Comparison of ENCODE assay signal across 18 cellular contexts in genomic region chr9:91809581-91810285, GRCh38.
DNase-seq lines count a peak whose midpoint lies in the region; ATAC-seq, FAIRE-seq and TF ChIP-seq lines count a peak whose summit lies in the region.
"Had no signal": no experiment of that assay in that cellular context is flagged by ENCODE, and none has a peak within 500 bp of the region (broad histone marks: within the 10 kb centered on the region; RNA-seq: fewer than 3 reads in every experiment).

No MANE protein-coding gene starts in this region.

- H3K4me3 ChIP-seq in MG63 (no peak overlapping the region), bronchial epithelial cell (ENCODE audit: low read depth, low read length) (no peak overlapping the region), MM.1S (ENCODE audit: low read length) (no peak overlapping the region)
- H3K4me3 ChIP-seq: left lung, vagina had no signal

- no peaks in the 10 kb centered on the region for H3K36me3 ChIP-seq in MG63
- no peaks in the 10 kb centered on the region for H3K36me3 ChIP-seq in bronchial epithelial cell (ENCODE audit: control insufficient read depth, insufficient read depth, low read length)
- H3K36me3 ChIP-seq in MM.1S (replicated peaks; ENCODE audit: insufficient read depth, low read length): no peaks in the 10 kb centered on the region
- H3K36me3 ChIP-seq: left lung, vagina had no signal

- H3K4me1 ChIP-seq in MM.1S (ENCODE audit: low read length): no peaks in the 10 kb centered on the region
- H3K4me1 ChIP-seq: left lung had no signal

- no peak overlapping the region for H3K9ac ChIP-seq in MM.1S (ENCODE audit: low read length)

- H4K20me1 ChIP-seq in MM.1S (ENCODE audit: insufficient read depth, low read length): no peaks in the 10 kb centered on the region

- no peaks in the 10 kb centered on the region for H3K27me3 ChIP-seq in MG63
- H3K27me3 ChIP-seq in bronchial epithelial cell (ENCODE audit: control insufficient read depth, insufficient read depth, low read length): no peaks in the 10 kb centered on the region
- H3K27me3 ChIP-seq in MM.1S (replicated peaks; ENCODE audit: insufficient read depth, low read length): no peaks in the 10 kb centered on the region
- H3K27me3 ChIP-seq: left lung, vagina had no signal

- no peaks in the 10 kb centered on the region for H3K9me2 ChIP-seq in MM.1S (replicated peaks; ENCODE audit: insufficient read depth, low read length)

- TF ChIP-seq CTCF in bronchial epithelial cell (IDR thresholded peaks at IDR 0.05; ENCODE audit: insufficient read depth, low read length, severe bottlenecking): no peak
- no peak for TF ChIP-seq CTCF in MM.1S (IDR thresholded peaks at IDR 0.05; ENCODE audit: low read length)

- peaks cover 19% of the 10 kb centered on the region for H3K79me2 ChIP-seq in MM.1S (ENCODE audit: low read length)

- no peaks in the 10 kb centered on the region for H3F3A ChIP-seq in MM.1S (ENCODE audit: insufficient read depth, low read length)

- DNase-seq in AG08396 (ENCODE audit: low spot score): peak; percentile 62
- DNase-seq in MG63: peak; percentile 74
- DNase-seq in bronchial epithelial cell (ENCODE audit: low read depth): peak; percentile 18
- peak; percentile 28 for DNase-seq in myocyte (ENCODE audit: low read depth)
- DNase-seq in activated CD4-positive, alpha-beta T cell treated with anti-CD3 and anti-CD28 coated beads, Interleukin-2, amount 50 U/mL, for 4 hours: no peak
- DNase-seq in MM.1S: no peak
- DNase-seq in DMS114 treated with DMSO at 0.1 percent for 48 hours (lab: John Stamatoyannopoulos, UW; ENCODE audit: unreplicated experiment): no peak
- DNase-seq: Calu3; hypothalamus; left lung; natural killer cell; NCI-H187; NCI-H526 treated with DMSO at 0.1 percent for 48 hours; stimulated activated CD4-positive, alpha-beta T cell treated with anti-CD3 and anti-CD28 coated beads, Interleukin-2, amount 100 ng/mL, for 48 hours; T-cell had no signal

- no peak overlapping the region for H3K4me2 ChIP-seq in MM.1S (ENCODE audit: low read depth, low read length)

- ATAC-seq in GM19324 (IDR thresholded peaks at IDR 0.05; ENCODE audit: low FRiP score, unreplicated experiment): no peak
- ATAC-seq: left lung, natural killer cell, T-cell had no signal

- no peak for FAIRE-seq in bronchial epithelial cell (lab: Jason Lieb, UNC)

- H3K27ac ChIP-seq in MM.1S (ENCODE audit: low read length): no peak overlapping the region
- H3K27ac ChIP-seq: epithelial cell of prostate, left lung, vagina had no signal

- no peak overlapping the region for H2AFZ ChIP-seq in MM.1S (ENCODE audit: low read length)

- H3K9me3 ChIP-seq in MG63: no peaks in the 10 kb centered on the region
- no peaks in the 10 kb centered on the region for H3K9me3 ChIP-seq in MM.1S (replicated peaks; ENCODE audit: insufficient read depth, low read length)
- H3K9me3 ChIP-seq: left lung, vagina had no signal

Comparison
In these comparisons a context has a peak if more than half of its experiments do, and no peak if none do; other contexts are left out.
1. DNase-seq: peak in AG08396 (single experiment), MG63 (single experiment), bronchial epithelial cell (single experiment) and myocyte (single experiment); none in activated CD4-positive, alpha-beta T cell treated with anti-CD3 and anti-CD28 coated beads, Interleukin-2, amount 50 U/mL, for 4 hours (0 of 2), MM.1S (single experiment) and DMS114 treated with DMSO at 0.1 percent for 48 hours (single experiment).